ENCODE assay signal across 31 cellular contexts in genomic region chr2:96937586-96937985, GRCh38. TPM values are rescaled to one million over a fixed set of nuclear protein-coding genes. Genes with fewer than 3 reads are reported as not detected.
"Had no signal": no experiment of that assay in that cellular context is flagged by ENCODE, and none has a peak within 500 bp of the region (broad histone marks: within the 10 kb centered on the region; RNA-seq: fewer than 3 reads in every experiment).

No MANE protein-coding gene starts in this region.

- H3K4me1 Mint-ChIP-seq: mesothelial cell of epicardium had no signal

- H3K4me2 ChIP-seq: hepatocyte had no signal

- H3K27ac Mint-ChIP-seq: dendritic cell treated with granulocyte-macrophage colony-stimulating factor and Interleukin-4, amounts not matched to agents 40 ng/mL and 50 ng/mL, for 4 days; immature natural killer cell; mesothelial cell of epicardium had no signal

- H3K4me3 Mint-ChIP-seq: dendritic cell treated with granulocyte-macrophage colony-stimulating factor and Interleukin-4, amounts not matched to agents 40 ng/mL and 50 ng/mL, for 4 days; effector memory CD8-positive, alpha-beta T cell; endodermal cell; immature natural killer cell; mesothelial cell of epicardium; naive thymus-derived CD4-positive, alpha-beta T cell had no signal

- H2AFZ ChIP-seq: hepatocyte had no signal

- H3K79me2 ChIP-seq: hepatocyte had no signal

- DNase-seq: colonic mucosa; cortex of kidney; effector CD8-positive, alpha-beta T cell; effector memory CD8-positive, alpha-beta T cell; endodermal cell; erythroblast; esophagus squamous epithelium; foreskin fibroblast; foreskin melanocyte; gastrocnemius medialis; glutamatergic neuron; hypothalamus; immature natural killer cell; islet precursor cell; left cardiac atrium; left ventricle myocardium superior; lower lobe of right lung; mesenchymal stem cell; naive thymus-derived CD4-positive, alpha-beta T cell had no signal

- H3K4me1 ChIP-seq: colonic mucosa, esophagus squamous epithelium, gastrocnemius medialis, left lung, lower lobe of right lung had no signal

- H3K9me3 ChIP-seq: colonic mucosa, gastrocnemius medialis, lower lobe of right lung, mucosa of descending colon had no signal

- H3K27me3 Mint-ChIP-seq: effector memory CD8-positive, alpha-beta T cell had no signal

- FAIRE-seq: endometrium had no signal

- ATAC-seq: effector memory CD8-positive, alpha-beta T cell; esophagus mucosa; gastrocnemius medialis; left cardiac atrium; left lung; left ventricle myocardium superior; lower lobe of right lung; mucosa of descending colon; naive thymus-derived CD4-positive, alpha-beta T cell had no signal

- H3K36me3 ChIP-seq: colonic mucosa, esophagus squamous epithelium, gastrocnemius medialis, left lung, lower lobe of right lung had no signal

- H3K4me3 ChIP-seq: colonic mucosa, esophagus squamous epithelium, gastrocnemius medialis, hepatocyte, left lung, lower lobe of right lung, mucosa of descending colon had no signal

- H3K27me3 ChIP-seq: colonic mucosa, esophagus squamous epithelium, gastrocnemius medialis, hepatocyte had no signal

- H3K27ac ChIP-seq: colonic mucosa, epithelial cell of prostate, esophagus squamous epithelium, gastrocnemius medialis, hepatocyte, left lung, lower lobe of right lung had no signal

RNA-seq across cellular contexts. Expression of gene FAM178B, which starts 48.8 kb away (rescaled TPM):
- total RNA-seq: dermis microvascular lymphatic vessel endothelial cell, glomerular endothelial cell, hepatocyte, left ventricle myocardium superior, lung microvascular endothelial cell, mesenteric fat pad had no signal
